In the genomic region with DNA sequence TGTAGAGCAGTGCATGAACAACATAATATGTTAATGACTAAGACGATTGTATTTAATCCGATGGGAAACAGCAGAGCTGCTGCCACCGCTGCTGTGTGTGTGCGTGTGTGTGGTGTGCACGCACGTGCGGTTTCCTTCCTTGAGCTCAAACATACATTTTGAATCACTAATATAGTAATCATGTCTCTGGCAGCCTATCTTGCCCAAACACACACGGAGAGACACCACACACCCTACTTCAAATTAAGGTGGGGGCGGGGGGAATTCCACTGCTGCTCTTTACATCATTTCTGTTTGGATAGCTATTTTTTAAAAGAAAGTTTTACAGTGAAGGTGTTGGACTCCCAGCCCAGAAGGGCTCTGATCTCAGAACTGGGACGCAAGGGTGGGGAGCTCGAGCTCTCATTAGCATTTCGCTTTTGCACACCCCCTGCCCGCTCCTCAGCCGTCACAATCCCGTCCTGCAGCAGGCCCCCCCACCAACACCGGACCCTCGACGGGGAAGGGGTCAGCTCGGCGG, we compare ENCODE assay signal across 10 cellular contexts. TPM values are rescaled to one million over a fixed set of nuclear protein-coding genes. Genes with fewer than 3 reads are reported as not detected.
DNase-seq lines count a peak whose midpoint lies in the region; ATAC-seq, FAIRE-seq and TF ChIP-seq lines count a peak whose summit lies in the region.
"Had no signal": no experiment of that assay in that cellular context is flagged by ENCODE, and none has a peak within 500 bp of the region (broad histone marks: within the 10 kb centered on the region; RNA-seq: fewer than 3 reads in every experiment).

No MANE protein-coding gene starts in this region.

- FAIRE-seq in endothelial cell of umbilical vein (lab: Jason Lieb, UNC), result no peak

- H3K27me3 Mint-ChIP-seq in activated CD4-positive, alpha-beta memory T cell treated with anti-CD3 and anti-CD28 coated beads for 36 hours, result peaks cover 15% of the 10 kb centered on the region
- peaks cover 12% of the 10 kb centered on the region for H3K27me3 Mint-ChIP-seq in glutamatergic neuron (ENCODE audit: unreplicated experiment)

- peaks cover 7% of the 10 kb centered on the region for H3K4me1 Mint-ChIP-seq in activated CD4-positive, alpha-beta memory T cell treated with anti-CD3 and anti-CD28 coated beads for 36 hours (ENCODE audit: low read depth)
- peaks cover 24% of the 10 kb centered on the region for H3K4me1 Mint-ChIP-seq in glutamatergic neuron (ENCODE audit: low read depth, unreplicated experiment)

- H3K79me2 ChIP-seq in HCT116 (ENCODE audit: insufficient read depth, low read length) (peaks cover 42% of the 10 kb centered on the region), endothelial cell of umbilical vein (ENCODE audit: control insufficient read depth, insufficient read depth, low read length) (no peaks in the 10 kb centered on the region), osteoblast (ENCODE audit: insufficient read depth, low read length) (no peaks in the 10 kb centered on the region), MM.1S (ENCODE audit: low read length) (no peaks in the 10 kb centered on the region)

- no peak overlapping the region for H3K27ac Mint-ChIP-seq in activated CD4-positive, alpha-beta memory T cell treated with anti-CD3 and anti-CD28 coated beads for 36 hours
- H3K27ac Mint-ChIP-seq in glutamatergic neuron (ENCODE audit: unreplicated experiment), result no peak overlapping the region

- no peak for DNase-seq in HCT116 (ENCODE audit: low read depth, low spot score)
- peak; percentile 66 for DNase-seq in activated CD4-positive, alpha-beta memory T cell treated with anti-CD3 and anti-CD28 coated beads for 36 hours
- no peak for DNase-seq in endothelial cell of umbilical vein (ENCODE audit: low read depth, low spot score)
- DNase-seq in stimulated activated CD4-positive, alpha-beta T cell treated with anti-CD3 and anti-CD28 coated beads, Interleukin-2, amount 100 ng/mL, for 4 hours (ENCODE audit: low read depth), result peak; percentile 66
- no peak for DNase-seq in osteoblast (ENCODE audit: insufficient read length, low spot score, missing footprints)
- DNase-seq in MM.1S, result no peak
- no peak for DNase-seq in CD1c-positive myeloid dendritic cell (ENCODE audit: extremely low spot score)
- no peak for DNase-seq in glutamatergic neuron

- no peaks in the 10 kb centered on the region for H3K36me3 Mint-ChIP-seq in activated CD4-positive, alpha-beta memory T cell treated with anti-CD3 and anti-CD28 coated beads for 36 hours
- H3K36me3 Mint-ChIP-seq in glutamatergic neuron (ENCODE audit: unreplicated experiment), result no peaks in the 10 kb centered on the region

- intact Hi-C loops in HCT116 (cut with micrococcal nuclease), result no loop called here
- intact Hi-C loops in activated CD4-positive, alpha-beta memory T cell treated with anti-CD3 and anti-CD28 coated beads for 36 hours (cut with micrococcal nuclease), result no loop called here
- intact Hi-C loops in endothelial cell of umbilical vein (cut with micrococcal nuclease), result no loop called here

- H3K27me3 ChIP-seq in HCT116 (ENCODE audit: insufficient read depth, low read length) (no peaks in the 10 kb centered on the region), endothelial cell of umbilical vein (ENCODE audit: control insufficient read depth in 2 of 2, insufficient read depth in 2 of 2, low read length in 2 of 2) (peaks cover 20 to 36% of the 10 kb centered on the region in 2 experiments), osteoblast (ENCODE audit: insufficient read depth, low read length) (peaks cover 30% of the 10 kb centered on the region), MM.1S (replicated peaks; ENCODE audit: insufficient read depth, low read length) (no peaks in the 10 kb centered on the region)

- H3K9me1 ChIP-seq in endothelial cell of umbilical vein (replicated peaks; ENCODE audit: control insufficient read depth, extremely low read depth, insufficient read depth, low read length), result no peaks in the 10 kb centered on the region

- H4K20me1 ChIP-seq in HCT116 (ENCODE audit: insufficient read depth), result no peaks in the 10 kb centered on the region
- no peaks in the 10 kb centered on the region for H4K20me1 ChIP-seq in endothelial cell of umbilical vein (replicated peaks; ENCODE audit: control insufficient read depth, extremely low read depth, insufficient read depth, low read length)
- H4K20me1 ChIP-seq in osteoblast (ENCODE audit: insufficient read depth, low read length), result no peaks in the 10 kb centered on the region
- no peaks in the 10 kb centered on the region for H4K20me1 ChIP-seq in MM.1S (ENCODE audit: insufficient read depth, low read length)

- TF ChIP-seq POLR2A in HCT116 (IDR thresholded peaks at IDR 0.05; ENCODE audit: borderline replicate concordance, extremely low read depth, insufficient read depth, insufficient read length) (no peak), endothelial cell of umbilical vein (IDR thresholded peaks at IDR 0.05; ENCODE audit: low read depth, low read length) (no peak)

- TSS peak; percentile 72 for BruUV-seq in HCT116 (replicated peaks; lab: Mats Ljungman, UMichigan)
- no TSS peak for BruUV-seq in endothelial cell of umbilical vein (replicated peaks; lab: Mats Ljungman, UMichigan)

- no peak for TF ChIP-seq CTCF in HCT116 (IDR thresholded peaks at IDR 0.05 in 2 of 3, conservative IDR thresholded peaks at IDR 0.05 in 1 of 3; ENCODE audit: borderline replicate concordance in 1 of 3, insufficient read depth in 1 of 3, low read depth in 2 of 3, low read length in 2 of 3)
- TF ChIP-seq CTCF in endothelial cell of umbilical vein (IDR thresholded peaks at IDR 0.05; ENCODE audit: extremely low read depth in 1 of 2, insufficient read depth in 1 of 2, low read depth in 1 of 2, low read length in 2 of 2), result no peak
- no peak for TF ChIP-seq CTCF in osteoblast (IDR thresholded peaks at IDR 0.05; ENCODE audit: extremely low read depth, low read depth, low read length)
- TF ChIP-seq CTCF in MM.1S (IDR thresholded peaks at IDR 0.05; ENCODE audit: low read length), result no peak
- no peak for TF ChIP-seq CTCF in glutamatergic neuron (IDR thresholded peaks at IDR 0.05; ENCODE audit: partially characterized antibody, unreplicated experiment)

- H3K9me2 ChIP-seq in HCT116 (ENCODE audit: insufficient read depth) (no peaks in the 10 kb centered on the region), MM.1S (replicated peaks; ENCODE audit: insufficient read depth, low read length) (no peaks in the 10 kb centered on the region)

- H3K9me3 Mint-ChIP-seq in activated CD4-positive, alpha-beta memory T cell treated with anti-CD3 and anti-CD28 coated beads for 36 hours, result no peaks in the 10 kb centered on the region
- H3K9me3 Mint-ChIP-seq in glutamatergic neuron (ENCODE audit: unreplicated experiment), result peaks cover 2% of the 10 kb centered on the region

- ATAC-seq in HCT116, result no peak

- dilution Hi-C loops in endothelial cell of umbilical vein (cut with MboI; ENCODE audit: extremely low pct_ligation_motif_present, low sequenced_read_pairs), result no loop called here

- peaks cover 20 to 38% of the 10 kb centered on the region in 2 experiments for H3K4me1 ChIP-seq in HCT116 (ENCODE audit: control insufficient read depth in 1 of 2, insufficient read depth in 2 of 2, low read length in 2 of 2)
- no peaks in the 10 kb centered on the region for H3K4me1 ChIP-seq in endothelial cell of umbilical vein (ENCODE audit: control insufficient read depth, extremely low read depth, insufficient read depth, low read length)
- H3K4me1 ChIP-seq in osteoblast (ENCODE audit: insufficient read depth, low read length), result no peaks in the 10 kb centered on the region
- no peaks in the 10 kb centered on the region for H3K4me1 ChIP-seq in MM.1S (ENCODE audit: low read length)

- RAD21 ChIA-PET in HCT116 (lab: Charles Lee; ENCODE audit: low non-redundant PET in 1 of 2, low total read pairs in 2 of 2, uncharacterized antibody in 2 of 2, unreplicated experiment in 2 of 2), result no interaction called here

- H3K4me3 ChIP-seq in HCT116 (replicated peaks in 1 of 2; ENCODE audit: low read depth in 1 of 2, low read length in 2 of 2) (peak overlapping the region; percentile 27 to 45), endothelial cell of umbilical vein (replicated peaks in 1 of 3; ENCODE audit: insufficient read depth in 1 of 3, low read depth in 1 of 3, low read length in 3 of 3) (no peak overlapping the region), osteoblast (ENCODE audit: insufficient read depth, low read length) (no peak overlapping the region), MM.1S (ENCODE audit: low read length) (no peak overlapping the region)

- H3K4me2 ChIP-seq in HCT116 (ENCODE audit: low read length) (peak overlapping the region; percentile 71), endothelial cell of umbilical vein (ENCODE audit: insufficient read depth, low read length) (no peak overlapping the region), osteoblast (ENCODE audit: insufficient read depth, low read length) (no peak overlapping the region), MM.1S (ENCODE audit: low read depth, low read length) (no peak overlapping the region)

- H3K9me3 ChIP-seq in HCT116 (ENCODE audit: control insufficient read depth in 1 of 2, insufficient read depth in 1 of 2, low read depth in 1 of 2, low read length in 2 of 2), result no peaks in the 10 kb centered on the region
- H3K9me3 ChIP-seq in endothelial cell of umbilical vein (replicated peaks; ENCODE audit: control insufficient read depth, insufficient read depth, low read length), result no peaks in the 10 kb centered on the region
- no peaks in the 10 kb centered on the region for H3K9me3 ChIP-seq in osteoblast (ENCODE audit: low read depth, low read length)
- no peaks in the 10 kb centered on the region for H3K9me3 ChIP-seq in MM.1S (replicated peaks; ENCODE audit: insufficient read depth, low read length)

- peak overlapping the region; percentile 61 for H3K9ac ChIP-seq in HCT116 (ENCODE audit: low read length)
- H3K9ac ChIP-seq in endothelial cell of umbilical vein (replicated peaks; ENCODE audit: extremely low read depth, insufficient read depth, low read length), result no peak overlapping the region
- no peak overlapping the region for H3K9ac ChIP-seq in MM.1S (ENCODE audit: low read length)

- POLR2A ChIA-PET in HCT116 (lab: Charles Lee), result no interaction called here
- POLR2A ChIA-PET in activated CD4-positive, alpha-beta memory T cell treated with anti-CD3 and anti-CD28 coated beads for 36 hours (lab: Charles Lee), result interaction anchor here (0.7 to 1.6 kb wide), 5 partner anchors 50 to 474 kb away, joined by 3 to 5 read pairs (median 3); a partner anchor contains a TSS
- POLR2A ChIA-PET in endothelial cell of umbilical vein (lab: Charles Lee), result no interaction called here

- H3K36me3 ChIP-seq in HCT116 (ENCODE audit: control insufficient read depth in 1 of 2, insufficient read depth in 2 of 2, low read length in 2 of 2), result peaks cover 0 to 5% of the 10 kb centered on the region in 2 experiments; a peak in 2 of 4 replicates
- no peaks in the 10 kb centered on the region for H3K36me3 ChIP-seq in endothelial cell of umbilical vein (ENCODE audit: control insufficient read depth in 2 of 2, extremely low read depth in 1 of 2, insufficient read depth in 2 of 2, low read length in 2 of 2)
- no peaks in the 10 kb centered on the region for H3K36me3 ChIP-seq in osteoblast (ENCODE audit: insufficient read depth, low read length)
- no peaks in the 10 kb centered on the region for H3K36me3 ChIP-seq in MM.1S (replicated peaks; ENCODE audit: insufficient read depth, low read length)

- CTCF ChIA-PET in HCT116 (lab: Charles Lee), result interaction anchor here (2.1 kb wide), 1 partner anchor 30 kb away, joined by 6 read pairs; no protein-coding TSS in a partner anchor
- CTCF ChIA-PET in activated CD4-positive, alpha-beta memory T cell treated with anti-CD3 and anti-CD28 coated beads for 36 hours (lab: Charles Lee), result interaction anchor here (0.7 to 1.9 kb wide), 5 partner anchors 31 to 392 kb away, joined by 3 to 12 read pairs (median 5); no protein-coding TSS in a partner anchor
- CTCF ChIA-PET in endothelial cell of umbilical vein (lab: Charles Lee), result interaction anchor here (1.2 kb wide), 2 partner anchors 12 to 31 kb away, joined by 3 to 6 read pairs; no protein-coding TSS in a partner anchor

- TF ChIP-seq RAD21 in HCT116 (IDR thresholded peaks at IDR 0.05; ENCODE audit: low read depth), result no peak

- H3F3A ChIP-seq in MM.1S (ENCODE audit: insufficient read depth, low read length), result no peaks in the 10 kb centered on the region

- H3K27ac ChIP-seq in HCT116 (ENCODE audit: low read depth, low read length), result peak overlapping the region; percentile 61; the same call in 1 of the 2 replicates
- no peak overlapping the region for H3K27ac ChIP-seq in endothelial cell of umbilical vein (ENCODE audit: insufficient read depth, low read depth, low read length)
- H3K27ac ChIP-seq in osteoblast (ENCODE audit: low read depth, low read length), result no peak overlapping the region
- H3K27ac ChIP-seq in MM.1S (ENCODE audit: low read length), result no peak overlapping the region

- peak overlapping the region; percentile 50 for H3K4me3 Mint-ChIP-seq in activated CD4-positive, alpha-beta memory T cell treated with anti-CD3 and anti-CD28 coated beads for 36 hours
- no peak overlapping the region for H3K4me3 Mint-ChIP-seq in glutamatergic neuron (ENCODE audit: unreplicated experiment)

- H2AFZ ChIP-seq in HCT116 (ENCODE audit: low read depth, low read length, poor library complexity, severe bottlenecking), result no peak overlapping the region
- no peak overlapping the region for H2AFZ ChIP-seq in endothelial cell of umbilical vein (ENCODE audit: low read depth, low read length)
- H2AFZ ChIP-seq in osteoblast (ENCODE audit: low read length), result no peak overlapping the region
- no peak overlapping the region for H2AFZ ChIP-seq in MM.1S (ENCODE audit: low read length)

RNA-seq across cellular contexts. Expression of a gene that starts 0.6 kb away (rescaled TPM):
- total RNA-seq in HCT116 (2021; ENCODE audit: unreplicated experiment), result 24.5 TPM
- 10.8 and 12.4 TPM in 2 replicates for polyA plus RNA-seq in HCT116 (2012)
- under 1 TPM; 0.26 to 0.41 TPM for total RNA-seq in activated CD4-positive, alpha-beta memory T cell treated with anti-CD3 and anti-CD28 coated beads for 36 hours
- total RNA-seq in endothelial cell of umbilical vein, result not detected in 2 replicates
- polyA plus RNA-seq in endothelial cell of umbilical vein, result not detected in 2 replicates
- polyA plus RNA-seq in endothelial cell of umbilical vein (2011; cell fraction: cytosol; rRNA removed), result not detected in 2 replicates
- polyA plus RNA-seq in endothelial cell of umbilical vein (2011; cell fraction: nucleus; rRNA removed), result not detected in 2 replicates
- not detected in 2 replicates for polyA plus RNA-seq in endothelial cell of umbilical vein (2012)
- polyA minus RNA-seq in endothelial cell of umbilical vein, result 0.07 TPM in 1 of 2 replicates, not detected in the other
- 0.92 TPM for polyA minus RNA-seq in endothelial cell of umbilical vein (2011; cell fraction: cytosol; rRNA and poly(A)+ RNA removed)
- polyA minus RNA-seq in endothelial cell of umbilical vein (2011; cell fraction: nucleus; rRNA and poly(A)+ RNA removed), result not detected in 2 replicates
- total RNA-seq in osteoblast, result not detected in 2 replicates
- 1.1 TPM for total RNA-seq in glutamatergic neuron (ENCODE audit: unreplicated experiment)

RNA-seq across cellular contexts. Expression of a gene that starts 33.9 kb away (rescaled TPM):
- total RNA-seq in HCT116 (2021; ENCODE audit: unreplicated experiment), result not detected
- not detected in 2 replicates for polyA plus RNA-seq in HCT116 (2012)
- total RNA-seq in activated CD4-positive, alpha-beta memory T cell treated with anti-CD3 and anti-CD28 coated beads for 36 hours, result 1 to 10 TPM in 1 of 2 experiments, under 1 TPM in 1; 0.86 to 1.1 TPM
- not detected in 2 replicates for total RNA-seq in endothelial cell of umbilical vein
- polyA plus RNA-seq in endothelial cell of umbilical vein, result not detected in 2 replicates
- polyA plus RNA-seq in endothelial cell of umbilical vein (2011; cell fraction: cytosol; rRNA removed), result not detected in 2 replicates
- polyA plus RNA-seq in endothelial cell of umbilical vein (2011; cell fraction: nucleus; rRNA removed), result not detected in 2 replicates
- not detected in 2 replicates for polyA plus RNA-seq in endothelial cell of umbilical vein (2012)
- 0.19 TPM in 1 of 2 replicates, not detected in the other for polyA minus RNA-seq in endothelial cell of umbilical vein
- not detected for polyA minus RNA-seq in endothelial cell of umbilical vein (2011; cell fraction: cytosol; rRNA and poly(A)+ RNA removed)
- polyA minus RNA-seq in endothelial cell of umbilical vein (2011; cell fraction: nucleus; rRNA and poly(A)+ RNA removed), result not detected in 2 replicates
- not detected in 2 replicates for total RNA-seq in osteoblast
- total RNA-seq in glutamatergic neuron (ENCODE audit: unreplicated experiment), result not detected
- total RNA-seq: cerebellum had no signal
- polyA plus RNA-seq: urinary bladder had no signal

Comparison
In these comparisons a context has a peak if more than half of its experiments do, and no peak if none do; other contexts are left out.
1. DNase-seq: peak in activated CD4-positive, alpha-beta memory T cell treated with anti-CD3 and anti-CD28 coated beads for 36 hours (single experiment) and stimulated activated CD4-positive, alpha-beta T cell treated with anti-CD3 and anti-CD28 coated beads, Interleukin-2, amount 100 ng/mL, for 4 hours (single experiment); none in HCT116 (single experiment), endothelial cell of umbilical vein (single experiment), osteoblast (single experiment), MM.1S (single experiment), CD1c-positive myeloid dendritic cell (single experiment) and glutamatergic neuron (single experiment).
2. H3K4me3 ChIP-seq: peak in HCT116 (2 of 2); none in endothelial cell of umbilical vein (0 of 3), osteoblast (single experiment) and MM.1S (single experiment).
3. RNA of a gene that starts 0.6 kb away (total RNA-seq): 24.5 TPM in HCT116 (single experiment); 1.1 TPM in glutamatergic neuron (single experiment), 0.26 to 0.41 TPM in activated CD4-positive, alpha-beta memory T cell treated with anti-CD3 and anti-CD28 coated beads for 36 hours, not detected in endothelial cell of umbilical vein and not detected in osteoblast; every median in the first group is over 10 times any median in the second.